ENCODE assay signal across 11 cellular contexts in genomic region chr16:47424846-47425245, GRCh38.
"Had no signal": no experiment of that assay in that cellular context is flagged by ENCODE, and none has a peak within 500 bp of the region (broad histone marks: within the 10 kb centered on the region; RNA-seq: fewer than 3 reads in every experiment).

No MANE protein-coding gene starts in this region.

- H3K27ac ChIP-seq: brain microvascular endothelial cell, foreskin keratinocyte, parathyroid adenoma, thoracic aorta had no signal

- H3K9me3 Mint-ChIP-seq: activated naive CD8-positive, alpha-beta T cell treated with anti-CD3 and anti-CD28 coated beads, Interleukin-2, amount 10 ng/mL, durations not matched to agents 7 days and 5 days; activated T-helper 1 cell treated with anti-CD3 and anti-CD28 coated beads, Interleukin-12 subunit alpha, Interleukin-12 subunit beta, Interleukin-2, Interleukin-4 antibody, amounts not matched to agents 30 ng/mL and 10 ng/mL and 1 ng/mL, durations not matched to agents 14 hours and 24 hours and 36 hours; stimulated activated effector memory CD8-positive, alpha-beta T cell treated with anti-CD3 and anti-CD28 coated beads, Interleukin-12 subunit alpha, Interleukin-12 subunit beta, amount 100 ng/mL, for 72 hours; T-helper 2 cell treated with Interferon-gamma antibody and Interleukin-4, amounts not matched to agents 5 μg/mL and 100 μg/mL, for 36 hours had no signal

- H3K9me3 ChIP-seq: thoracic aorta had no signal

- H3K27ac Mint-ChIP-seq: activated naive CD8-positive, alpha-beta T cell treated with anti-CD3 and anti-CD28 coated beads, Interleukin-2, amount 10 ng/mL, durations not matched to agents 7 days and 5 days; activated T-helper 1 cell treated with anti-CD3 and anti-CD28 coated beads, Interleukin-12 subunit alpha, Interleukin-12 subunit beta, Interleukin-2, Interleukin-4 antibody, amounts not matched to agents 30 ng/mL and 10 ng/mL and 1 ng/mL, durations not matched to agents 14 hours and 24 hours and 36 hours; stimulated activated effector memory CD8-positive, alpha-beta T cell treated with anti-CD3 and anti-CD28 coated beads, Interleukin-12 subunit alpha, Interleukin-12 subunit beta, amount 100 ng/mL, for 72 hours; T-helper 2 cell treated with Interferon-gamma antibody and Interleukin-4, amounts not matched to agents 5 μg/mL and 100 μg/mL, for 36 hours had no signal

- H3K4me1 Mint-ChIP-seq: activated naive CD8-positive, alpha-beta T cell treated with anti-CD3 and anti-CD28 coated beads, Interleukin-2, amount 10 ng/mL, durations not matched to agents 7 days and 5 days; stimulated activated effector memory CD8-positive, alpha-beta T cell treated with anti-CD3 and anti-CD28 coated beads, Interleukin-12 subunit alpha, Interleukin-12 subunit beta, amount 100 ng/mL, for 72 hours had no signal

- H3K9ac ChIP-seq: parathyroid adenoma had no signal

- H3K4me3 Mint-ChIP-seq: activated naive CD8-positive, alpha-beta T cell treated with anti-CD3 and anti-CD28 coated beads, Interleukin-2, amount 10 ng/mL, durations not matched to agents 7 days and 5 days; activated T-helper 1 cell treated with anti-CD3 and anti-CD28 coated beads, Interleukin-12 subunit alpha, Interleukin-12 subunit beta, Interleukin-2, Interleukin-4 antibody, amounts not matched to agents 30 ng/mL and 10 ng/mL and 1 ng/mL, durations not matched to agents 14 hours and 24 hours and 36 hours; stimulated activated effector memory CD8-positive, alpha-beta T cell treated with anti-CD3 and anti-CD28 coated beads, Interleukin-12 subunit alpha, Interleukin-12 subunit beta, amount 100 ng/mL, for 72 hours; T-helper 2 cell treated with Interferon-gamma antibody and Interleukin-4, amounts not matched to agents 5 μg/mL and 100 μg/mL, for 36 hours had no signal

- H3K4me1 ChIP-seq: foreskin keratinocyte, parathyroid adenoma had no signal

- DNase-seq: activated CD4-positive, CD25-positive, alpha-beta regulatory T cell treated with anti-CD3 and anti-CD28 coated beads, Interleukin-2, amount 50 U/mL, for 72 hours; activated naive CD8-positive, alpha-beta T cell treated with anti-CD3 and anti-CD28 coated beads, Interleukin-2, amount 10 ng/mL, durations not matched to agents 7 days and 5 days; anterior cingulate cortex; brain microvascular endothelial cell; effector memory CD4-positive, alpha-beta T cell; foreskin keratinocyte had no signal

- H3K27me3 ChIP-seq: brain microvascular endothelial cell, foreskin keratinocyte had no signal

- H3K4me3 ChIP-seq: thoracic aorta had no signal

- H3K27me3 Mint-ChIP-seq: activated naive CD8-positive, alpha-beta T cell treated with anti-CD3 and anti-CD28 coated beads, Interleukin-2, amount 10 ng/mL, durations not matched to agents 7 days and 5 days had no signal
